In genomic region chr14:104954746-104955395, GRCh38 we compare ENCODE assay signal across 20 cellular contexts. TPM values are rescaled to one million over a fixed set of nuclear protein-coding genes. Genes with fewer than 3 reads are reported as not detected.
A peak's percentile ranks its signal among the peaks of the same experiment; 100 is the strongest.
DNase-seq lines count a peak whose midpoint lies in the region; ATAC-seq, FAIRE-seq and TF ChIP-seq lines count a peak whose summit lies in the region.
"Had no signal": no experiment of that assay in that cellular context is flagged by ENCODE, and none has a peak within 500 bp of the region (broad histone marks: within the 10 kb centered on the region; RNA-seq: fewer than 3 reads in every experiment).

No MANE protein-coding gene starts in this region.

- peaks cover 74% of the 10 kb centered on the region for H3K36me3 ChIP-seq in RWPE2 (ENCODE audit: low read depth)
- H3K36me3 ChIP-seq in kidney (ENCODE audit: control insufficient read depth in 1 of 2, insufficient read depth in 2 of 2, low read length in 2 of 2) = no peaks in the 10 kb centered on the region
- H3K36me3 ChIP-seq: BLaER1 treated with 17β-estradiol and CSF1 and Interleukin-3, amounts not matched to agents 10 nM and 100 nM had no signal

- no peak for TF ChIP-seq CTCF in RWPE2 (IDR thresholded peaks at IDR 0.05; ENCODE audit: poor library complexity, severe bottlenecking)
- no peak for TF ChIP-seq CTCF in kidney (IDR thresholded peaks at IDR 0.05; ENCODE audit: borderline replicate concordance, extremely low read depth, insufficient read depth)
- TF ChIP-seq CTCF in mesothelial cell of epicardium (IDR thresholded peaks at IDR 0.05; ENCODE audit: unreplicated experiment) = no peak

- H3K27me3 Mint-ChIP-seq in stimulated activated naive B cell treated with anti-CD40 and anti-IgM and Interleukin-4, amounts not matched to agents 10 μg/mL and 1 μg/mL and 100 μg/mL, for 72 hours = peaks cover 11 to 14% of the 10 kb centered on the region in 2 donors
- peaks cover 34% of the 10 kb centered on the region for H3K27me3 Mint-ChIP-seq in mesothelial cell of epicardium (ENCODE audit: low read depth)

- no peak overlapping the region for H3K4me3 Mint-ChIP-seq in stimulated activated naive B cell treated with anti-CD40 and anti-IgM and Interleukin-4, amounts not matched to agents 10 μg/mL and 1 μg/mL and 100 μg/mL, for 72 hours
- no peak overlapping the region for H3K4me3 Mint-ChIP-seq in mesothelial cell of epicardium
- H3K4me3 Mint-ChIP-seq: CD4-positive, alpha-beta T cell; HFFc6 had no signal

- H3K27me3 ChIP-seq in RWPE2 (ENCODE audit: insufficient read depth, poor library complexity, severe bottlenecking) = no peaks in the 10 kb centered on the region
- H3K27me3 ChIP-seq: BLaER1 treated with 17β-estradiol and CSF1 and Interleukin-3, amounts not matched to agents 10 nM and 100 nM had no signal

- peaks cover 0 to 5% of the 10 kb centered on the region in 2 donors for H3K4me1 Mint-ChIP-seq in stimulated activated naive B cell treated with anti-CD40 and anti-IgM and Interleukin-4, amounts not matched to agents 10 μg/mL and 1 μg/mL and 100 μg/mL, for 72 hours
- no peaks in the 10 kb centered on the region for H3K4me1 Mint-ChIP-seq in mesothelial cell of epicardium

- DNase-seq in DMS 273 (lab: John Stamatoyannopoulos, UW; ENCODE audit: unreplicated experiment) = peak; percentile 76
- no peak for DNase-seq in DMS 273 treated with DMSO at 0.1 percent for 48 hours (lab: John Stamatoyannopoulos, UW)
- peak; percentile 69 for DNase-seq in RWPE2 (ENCODE audit: low spot score)
- peak; percentile 52 for DNase-seq in kidney
- no peak for DNase-seq in stimulated activated naive B cell treated with anti-CD40 and anti-IgM and Interleukin-4, amounts not matched to agents 10 μg/mL and 1 μg/mL and 100 μg/mL, for 72 hours
- DNase-seq in DMS79 treated with DMSO at 0.1 percent for 48 hours (lab: John Stamatoyannopoulos, UW) = no peak
- DNase-seq in mesothelial cell of epicardium (ENCODE audit: low spot score in 2 of 2, unreplicated experiment in 2 of 2) = no peak
- DNase-seq: AML-193; Calu3; CD4-positive, alpha-beta T cell; DMS153; HCEC 1CT; HFFc6 had no signal

- H3K27ac ChIP-seq in RWPE2 (ENCODE audit: poor library complexity, severe bottlenecking) = no peak overlapping the region
- no peak overlapping the region for H3K27ac ChIP-seq in kidney (ENCODE audit: low read depth in 2 of 2, low read length in 2 of 2)
- H3K27ac ChIP-seq: 22Rv1; BLaER1 treated with 17β-estradiol and CSF1 and Interleukin-3, amounts not matched to agents 10 nM and 100 nM had no signal

- no peak overlapping the region for H3K4me3 ChIP-seq in RWPE2 (ENCODE audit: severe bottlenecking)
- no peak overlapping the region for H3K4me3 ChIP-seq in kidney (ENCODE audit: low read length in 2 of 2)
- H3K4me3 ChIP-seq: BLaER1 treated with 17β-estradiol and CSF1 and Interleukin-3, amounts not matched to agents 10 nM and 100 nM had no signal

- intact Hi-C loops in kidney (cut with DNase I) = no loop called here

- no peak for FAIRE-seq in kidney (lab: Jason Lieb, UNC)
- FAIRE-seq: HepG2, HTR-8/SVneo had no signal

- no peak for ATAC-seq in RWPE2 (ENCODE audit: low read depth)
- ATAC-seq in stimulated activated naive B cell treated with anti-CD40 and anti-IgM and Interleukin-4, amounts not matched to agents 10 μg/mL and 1 μg/mL and 100 μg/mL, for 72 hours (replicated peaks) = no peak
- no peak for ATAC-seq in GM21447 (IDR thresholded peaks at IDR 0.05; ENCODE audit: unreplicated experiment)

- H3K9me3 Mint-ChIP-seq in stimulated activated naive B cell treated with anti-CD40 and anti-IgM and Interleukin-4, amounts not matched to agents 10 μg/mL and 1 μg/mL and 100 μg/mL, for 72 hours = no peaks in the 10 kb centered on the region
- H3K9me3 Mint-ChIP-seq in mesothelial cell of epicardium = no peaks in the 10 kb centered on the region
- H3K9me3 Mint-ChIP-seq: CD4-positive, alpha-beta T cell; HFFc6 had no signal

- no peak overlapping the region for H3K9ac ChIP-seq in kidney (ENCODE audit: low read length in 2 of 2)

- H3K4me1 ChIP-seq in RWPE2 (ENCODE audit: insufficient read depth, poor library complexity, severe bottlenecking) (no peaks in the 10 kb centered on the region), kidney (ENCODE audit: control insufficient read depth in 1 of 2, insufficient read depth in 1 of 2, low read depth in 1 of 2, low read length in 2 of 2) (no peaks in the 10 kb centered on the region)

- H3K9me3 ChIP-seq in RWPE2 (ENCODE audit: severe bottlenecking) (no peaks in the 10 kb centered on the region), kidney (ENCODE audit: control insufficient read depth in 1 of 2, low read length in 2 of 2) (no peaks in the 10 kb centered on the region)
- H3K9me3 ChIP-seq: BLaER1 treated with 17β-estradiol and CSF1 and Interleukin-3, amounts not matched to agents 10 nM and 100 nM had no signal

- H3K27ac Mint-ChIP-seq in stimulated activated naive B cell treated with anti-CD40 and anti-IgM and Interleukin-4, amounts not matched to agents 10 μg/mL and 1 μg/mL and 100 μg/mL, for 72 hours = peak overlapping the region; percentile 31
- no peak overlapping the region for H3K27ac Mint-ChIP-seq in mesothelial cell of epicardium
- H3K27ac Mint-ChIP-seq: CD4-positive, alpha-beta T cell; HFFc6 had no signal

- no peaks in the 10 kb centered on the region for H3K36me3 Mint-ChIP-seq in stimulated activated naive B cell treated with anti-CD40 and anti-IgM and Interleukin-4, amounts not matched to agents 10 μg/mL and 1 μg/mL and 100 μg/mL, for 72 hours
- no peaks in the 10 kb centered on the region for H3K36me3 Mint-ChIP-seq in mesothelial cell of epicardium

RNA-seq across cellular contexts. Expression of gene AHNAK2, which starts 23.3 kb away (rescaled TPM):
- total RNA-seq in kidney (72.0 TPM), mesothelial cell of epicardium (2.4 to 2.8 TPM (median 2.6 TPM) in 3 replicates)
- polyA plus RNA-seq in kidney (ENCODE audit: insufficient read depth, low read depth, low replicate concordance) = 1.1 TPM

RNA-seq across cellular contexts. Expression of gene PLD4, which starts 30.2 kb away (rescaled TPM):
- total RNA-seq in kidney = 3.2 TPM
- not detected for polyA plus RNA-seq in kidney (ENCODE audit: insufficient read depth, low read depth, low replicate concordance)
- 0.58 to 0.78 TPM (median 0.75 TPM) in 3 replicates for total RNA-seq in mesothelial cell of epicardium
- total RNA-seq: A673, H4, HepG2 had no signal
- polyA plus RNA-seq: HepG2 had no signal

RNA-seq across cellular contexts. Expression of gene CLBA1, which starts 30.7 kb away (rescaled TPM):
- total RNA-seq in kidney (22.6 TPM), mesothelial cell of epicardium (9.0 to 10.3 TPM (median 10.2 TPM) in 3 replicates)
- polyA plus RNA-seq in kidney (ENCODE audit: insufficient read depth, low read depth, low replicate concordance) = 13.2 TPM

Comparison
In these comparisons a context has a peak if more than half of its experiments do, and no peak if none do; other contexts are left out.
1. DNase-seq: peak in DMS 273 (single experiment), RWPE2 (single experiment) and kidney (single experiment); none in DMS 273 treated with DMSO at 0.1 percent for 48 hours (single experiment), stimulated activated naive B cell treated with anti-CD40 and anti-IgM and Interleukin-4, amounts not matched to agents 10 μg/mL and 1 μg/mL and 100 μg/mL, for 72 hours (single experiment), DMS79 treated with DMSO at 0.1 percent for 48 hours (single experiment) and mesothelial cell of epicardium (0 of 2).
2. RNA of gene AHNAK2, which starts 23.3 kb away (total RNA-seq): 72.0 TPM in kidney (single experiment); 2.4 to 2.8 TPM in mesothelial cell of epicardium; every median in the first group is over 10 times any median in the second.